Comparison of ENCODE assay signal across 8 cellular contexts in genomic region chr12:26937863-26938659, GRCh38. TPM values are rescaled to one million over a fixed set of nuclear protein-coding genes. Genes with fewer than 3 reads are reported as not detected.
A peak's percentile ranks its signal among the peaks of the same experiment; 100 is the strongest.
DNase-seq lines count a peak whose midpoint lies in the region; ATAC-seq and TF ChIP-seq lines count a peak whose summit lies in the region.

TSS of gene FGFR1OP2 (plus strand) at chr12:26938470. CDS start at chr12:26954159, 15,689 bp downstream.
TSS of gene INTS13 (minus strand) at chr12:26937981. CDS start at chr12:26936803, 1,178 bp downstream.

- peak; percentile 53 for ATAC-seq in GM18499 (IDR thresholded peaks at IDR 0.05; ENCODE audit: insufficient read depth, unreplicated experiment)
- ATAC-seq in HG02943 (IDR thresholded peaks at IDR 0.05; ENCODE audit: low read depth, unreplicated experiment): peak; percentile 84

- H3K36me3 ChIP-seq in right atrium auricular region: no peaks in the 10 kb centered on the region
- no peaks in the 10 kb centered on the region for H3K36me3 ChIP-seq in uterus

- H3K9me3 ChIP-seq in right atrium auricular region (no peaks in the 10 kb centered on the region), uterus (no peaks in the 10 kb centered on the region)

- peak; percentile 96 to 97 for TF ChIP-seq POLR2A in uterus (IDR thresholded peaks at IDR 0.05)

- H3K27ac ChIP-seq in right atrium auricular region: peak within 1 kb of the TSS; percentile 92 to 97
- peak within 1 kb of the TSS; percentile 98 to 99 for H3K27ac ChIP-seq in uterus

- H3K4me3 ChIP-seq in right atrium auricular region: peak within 1 kb of the TSS; percentile 85 to 97
- peak within 1 kb of the TSS; percentile 73 to 98 for H3K4me3 ChIP-seq in uterus

- H3K27me3 ChIP-seq in right atrium auricular region (no peaks in the 10 kb centered on the region), uterus (no peaks in the 10 kb centered on the region)

- TF ChIP-seq CTCF in right atrium auricular region (IDR thresholded peaks at IDR 0.05) (no peak), uterus (IDR thresholded peaks at IDR 0.05) (peak in 1 of 4 experiments; percentile 7)

- intact Hi-C loops in T-helper 2 cell treated with Interferon-gamma antibody and Interleukin-4, amounts not matched to agents 100 ng/mL and 5 ng/mL, for 36 hours (cut with micrococcal nuclease): loop anchor here (1.0 to 10.0 kb wide), 11 partner anchors 15 to 1883 kb away; partner anchors contain the start of genes BMAL2, ITPR2, MRPS35 and PPFIBP1
- intact Hi-C loops in uterus (cut with DNase I; ENCODE audit: low total_unique reads): loop anchor here (5.0 kb wide), 1 partner anchor 74 kb away; the partner anchor contains the start of gene TM7SF3

- H3K4me1 ChIP-seq in right atrium auricular region: peaks cover 0 to 55% of the 10 kb centered on the region in 2 donors
- no peaks in the 10 kb centered on the region for H3K4me1 ChIP-seq in uterus

- DNase-seq in NCI-H187 treated with DMSO at 0.1 percent for 48 hours (lab: John Stamatoyannopoulos, UW): peak; percentile 95
- peak; percentile 83 to 100 (median 97) for DNase-seq in anterior cingulate cortex (lab: John Stamatoyannopoulos, UW)
- DNase-seq in right atrium auricular region (ENCODE audit: low spot score): peak; percentile 98
- DNase-seq in pulmonary artery endothelial cell (ENCODE audit: low read depth, low spot score): peak; percentile 94
- DNase-seq in uterus: peak; percentile 99

RNA-seq across cellular contexts. Expression of gene FGFR1OP2, which starts in this region (rescaled TPM):
- total RNA-seq in T-helper 2 cell treated with Interferon-gamma antibody and Interleukin-4, amounts not matched to agents 100 ng/mL and 5 ng/mL, for 36 hours: 71.8 and 75.3 TPM in 2 replicates
- 10 to 100 TPM; 52.0 to 60.2 TPM for total RNA-seq in right atrium auricular region
- 78.3 and 98.4 TPM in 2 replicates for total RNA-seq in pulmonary artery endothelial cell
- total RNA-seq in uterus: 100 to 1,000 TPM in 3 of 4 donors, 10 to 100 TPM in 1; 83.0 to 222 (median 112) TPM

RNA-seq across cellular contexts. Expression of gene INTS13, which starts in this region (rescaled TPM):
- total RNA-seq in T-helper 2 cell treated with Interferon-gamma antibody and Interleukin-4, amounts not matched to agents 100 ng/mL and 5 ng/mL, for 36 hours: 43.9 and 44.6 TPM in 2 replicates
- 10 to 100 TPM; 16.4 to 27.0 TPM for total RNA-seq in right atrium auricular region
- total RNA-seq in pulmonary artery endothelial cell: 40.4 and 55.3 TPM in 2 replicates
- total RNA-seq in uterus: 10 to 100 TPM; 13.8 to 37.9 (median 26.8) TPM

Comparison
In these comparisons a context has a peak if more than half of its experiments do, and no peak if none do; other contexts are left out.
1. Peak in every context shown above with its lines: DNase-seq, ATAC-seq, H3K4me3 ChIP-seq and H3K27ac ChIP-seq.